Comparison of ENCODE assay signal across 8 cellular contexts in genomic region chr9:137590123-137590468, GRCh38. TPM values are rescaled to one million over a fixed set of nuclear protein-coding genes. Genes with fewer than 3 reads are reported as not detected.
DNase-seq lines count a peak whose midpoint lies in the region; ATAC-seq, FAIRE-seq and TF ChIP-seq lines count a peak whose summit lies in the region.

No MANE protein-coding gene starts in this region.

- intact Hi-C loops in GM12878 (cut with micrococcal nuclease; ENCODE audit: unreplicated experiment), result no loop called here

- TF ChIP-seq CTCF in BJ (IDR thresholded peaks at IDR 0.05; ENCODE audit: insufficient read depth, low read depth, low read length) (no peak), HEK293 (tag by site-specific recombination; IDR thresholded peaks at IDR 0.05) (no peak), GM12878 (IDR thresholded peaks at IDR 0.05 in 2 of 3, conservative IDR thresholded peaks at IDR 0.05 in 1 of 3; ENCODE audit: control insufficient read depth in 2 of 3, extremely low read depth in 1 of 3, insufficient read depth in 1 of 3, low read depth in 3 of 3, low read length in 3 of 3) (no peak)

- WGBS in GM12878 (ENCODE audit: insufficient coverage, insufficient replicate concordance, low lambda C conversion rate, missing lambda C conversion rate), result no CpG with 5 or more reads among the region's 61 CpGs

- CTCF ChIA-PET in BJ (lab: Yijun Ruan, JAX), result interaction anchor here (1.5 kb wide), 1 partner anchor 55 kb away, joined by 4 read pairs; no protein-coding TSS in a partner anchor
- CTCF ChIA-PET in HEK293 (lab: Yijun Ruan, JAX), result interaction anchor here (0.6 to 1.5 kb wide), 4 partner anchors 8 to 55 kb away, joined by 3 to 6 read pairs (median 3); partner anchors contain the start of gene DPH7
- CTCF ChIA-PET in GM12878 (lab: Yijun Ruan, JAX), result interaction anchor here (1.2 kb wide), 1 partner anchor 12 kb away, joined by 3 read pairs; no protein-coding TSS in a partner anchor

- no peak overlapping the region for H3K27ac Mint-ChIP-seq in immature natural killer cell

- SMC1A ChIA-PET in GM12878 (lab: Charles Lee; ENCODE audit: uncharacterized antibody, unreplicated experiment), result interaction anchor here (1.0 kb wide), 1 partner anchor 14 kb away, joined by 3 read pairs; no protein-coding TSS in a partner anchor

- peaks cover 0 to 13% (median 9%) of the 10 kb centered on the region in 3 donors for H3K27me3 Mint-ChIP-seq in immature natural killer cell (ENCODE audit: low read depth in 3 of 3)

- no peak for ATAC-seq in GM12878
- no peak for ATAC-seq in GM21576 (IDR thresholded peaks at IDR 0.05; ENCODE audit: unreplicated experiment)

- no peak for TF ChIP-seq POLR2A in GM12878 (IDR thresholded peaks at IDR 0.05; ENCODE audit: low read depth, low read length)

- no peaks in the 10 kb centered on the region for H3K9me3 ChIP-seq in HEK293 (ENCODE audit: control insufficient read depth, insufficient read depth, low read depth, low read length)
- no peaks in the 10 kb centered on the region for H3K9me3 ChIP-seq in GM12878 (replicated peaks; ENCODE audit: control insufficient read depth, insufficient read depth, low read length)
- no peaks in the 10 kb centered on the region for H3K9me3 ChIP-seq in mononuclear cell (ENCODE audit: low read depth, low read length)

- in situ Hi-C loops in GM12878 (cut with MboI), result no loop called here

- no peak overlapping the region for H2AFZ ChIP-seq in GM12878 (ENCODE audit: control insufficient read depth, low read depth, low read length)

- H3K27ac ChIP-seq in HEK293 (ENCODE audit: extremely low read depth, low read depth, low read length) (peak overlapping the region; percentile 75; the same call in 1 of the 2 replicates), GM12878 (ENCODE audit: control insufficient read depth, insufficient read depth) (no peak overlapping the region; the same call in 1 of the 2 replicates)

- no peak for TF ChIP-seq EP300 in GM12878 (IDR thresholded peaks at IDR 0.05; ENCODE audit: borderline replicate concordance in 1 of 2, control insufficient read depth in 1 of 2, low read depth in 2 of 2, low read length in 2 of 2)

- no peaks in the 10 kb centered on the region for H3K27me3 ChIP-seq in BJ (ENCODE audit: control insufficient read depth, insufficient read depth, low read length)
- H3K27me3 ChIP-seq in GM12878 (replicated peaks in 1 of 2; ENCODE audit: control insufficient read depth in 2 of 2, insufficient read depth in 2 of 2, low read length in 1 of 2), result no peaks in the 10 kb centered on the region
- H3K27me3 ChIP-seq in mononuclear cell (ENCODE audit: insufficient read depth, low read length), result no peaks in the 10 kb centered on the region

- no peak for TF ChIP-seq RAD21 in GM12878 (IDR thresholded peaks at IDR 0.05; ENCODE audit: insufficient read depth, low read depth, low read length)

- peaks cover 11% of the 10 kb centered on the region in 2 donors for H3K4me1 Mint-ChIP-seq in immature natural killer cell

- peak overlapping the region; percentile 70 for H3K4me3 ChIP-seq in BJ (ENCODE audit: low read depth, low read length)
- peak overlapping the region; percentile 69 for H3K4me3 ChIP-seq in HEK293 (ENCODE audit: low read depth, low read length)
- no peak overlapping the region; the same call in 1 of the 2 replicates for H3K4me3 ChIP-seq in GM12878
- H3K4me3 ChIP-seq in mononuclear cell (ENCODE audit: low read length), result peak overlapping the region; percentile 37

- H3K9me3 Mint-ChIP-seq in immature natural killer cell, result no peaks in the 10 kb centered on the region

- no peak overlapping the region for H3K4me2 ChIP-seq in GM12878 (ENCODE audit: control insufficient read depth, insufficient read depth)

- no TSS peak for BruUV-seq in GM12878 (replicated peaks; lab: Mats Ljungman, UMichigan)

- DNase-seq in BJ (ENCODE audit: low read depth) (no peak), GM12878 (ENCODE audit: low read depth, low spot score) (no peak), RCC 7860 (ENCODE audit: low spot score) (no peak), immature natural killer cell (no peak), NCI-H2107 treated with DMSO at 0.1 percent for 48 hours (lab: John Stamatoyannopoulos, UW; ENCODE audit: unreplicated experiment) (no peak)

- H3K79me2 ChIP-seq in GM12878 (ENCODE audit: control insufficient read depth, insufficient read depth, low read length), result peaks cover 14% of the 10 kb centered on the region

- POLR2A ChIA-PET in BJ (lab: Charles Lee) (no interaction called here), HEK293 (lab: Yijun Ruan, JAX) (interaction anchor here (1.4 to 4.2 kb wide), 10 partner anchors 9 to 131 kb away, joined by 3 to 43 read pairs (median 12); partner anchors contain the start of genes ARRDC1, DPH7, EHMT1 and MRPL41), GM12878 (lab: Charles Lee) (interaction anchor here (1.0 kb wide), 1 partner anchor 38 kb away, joined by 3 read pairs; the partner anchor contains the start of gene MRPL41)

- H3K36me3 Mint-ChIP-seq in immature natural killer cell, result peaks cover 0 to 12% (median 6%) of the 10 kb centered on the region in 3 donors

- H3K4me3 Mint-ChIP-seq in immature natural killer cell, result no peak overlapping the region

- H4K20me1 ChIP-seq in GM12878 (ENCODE audit: control insufficient read depth, insufficient read depth), result no peaks in the 10 kb centered on the region

- no peak overlapping the region; the same call in 1 of the 2 replicates for H3K9ac ChIP-seq in GM12878 (ENCODE audit: control insufficient read depth, insufficient read depth, low read length)

- RAD21 ChIA-PET in GM12878 (lab: Charles Lee; ENCODE audit: unreplicated experiment), result interaction anchor here (0.8 to 0.9 kb wide), 2 partner anchors 29 to 39 kb away, joined by 3 to 4 read pairs; partner anchors contain the start of genes EHMT1 and MRPL41

- H3K36me3 ChIP-seq in BJ (ENCODE audit: control insufficient read depth, insufficient read depth, low read length), result peaks cover 19% of the 10 kb centered on the region
- peaks cover 8 to 43% of the 10 kb centered on the region in 2 experiments; a peak in 2 of 3 replicates for H3K36me3 ChIP-seq in HEK293 (ENCODE audit: control insufficient read depth in 2 of 2, insufficient read depth in 1 of 2, low read length in 2 of 2)
- peaks cover 11 to 12% of the 10 kb centered on the region in 2 experiments; a peak in 3 of 4 replicates for H3K36me3 ChIP-seq in GM12878 (ENCODE audit: control insufficient read depth in 2 of 2, insufficient read depth in 2 of 2, low read length in 1 of 2)

- FAIRE-seq in GM12878 (lab: Jason Lieb, UNC) (no peak), RCC 7860 (lab: Jason Lieb, UNC) (no peak)

- H3K4me1 ChIP-seq in HEK293 (ENCODE audit: control insufficient read depth, insufficient read depth, low read length) (peaks cover 2% of the 10 kb centered on the region; the same call in 1 of the 2 replicates), GM12878 (ENCODE audit: control insufficient read depth, insufficient read depth, low read length) (peaks cover 6% of the 10 kb centered on the region; the same call in 1 of the 2 replicates), mononuclear cell (ENCODE audit: insufficient read depth, low read length) (peaks cover 29% of the 10 kb centered on the region)

RNA-seq across cellular contexts. Expression of gene ZMYND19, which starts 0.2 kb away (rescaled TPM):
- polyA plus RNA-seq in BJ (2011; rRNA removed), result 13.8 and 14.9 TPM in 2 replicates
- polyA minus RNA-seq in BJ (2011; rRNA and poly(A)+ RNA removed), result 8.1 and 10.2 TPM in 2 replicates
- total RNA-seq in GM12878 (2013; cell fraction: nucleolus; rRNA removed), result 20.6 and 23.2 TPM in 2 replicates
- total RNA-seq in GM12878 (2014; rRNA removed), result 38.6 and 43.8 TPM in 2 replicates
- 22.6 and 25.7 TPM in 2 replicates for total RNA-seq in GM12878 (2014; rRNA removed; fragmentation: Illumina TruSeq; extraction: Trizol)
- 50.6 and 54.8 TPM in 2 replicates for total RNA-seq in GM12878 (2021)
- 8.7 TPM for polyA plus RNA-seq in GM12878 (2011; ENCODE audit: low read depth)
- 15.6 and 20.4 TPM in 2 replicates for polyA plus RNA-seq in GM12878 (2011; rRNA removed)
- 21.9 and 29.7 TPM in 2 replicates for polyA plus RNA-seq in GM12878 (2011; cell fraction: cytosol; rRNA removed)
- 89.6 and 118 TPM in 2 replicates for polyA plus RNA-seq in GM12878 (2011; cell fraction: nucleus; rRNA removed)
- 18.7 and 20.9 TPM in 2 replicates for polyA plus RNA-seq in GM12878 (2012)
- polyA plus RNA-seq in GM12878 (2014; fragmentation: Illumina TruSeq; extraction: Trizol), result 6.2 and 19.7 TPM in 2 replicates
- polyA plus RNA-seq in GM12878 (2014; fragmentation: Nextera tagmentation; extraction: Ambion mirVana), result 1 to 10 TPM in 1 of 2 experiments, under 1 TPM in 1; 0.84 to 2.6 TPM
- 51.2 and 53.0 TPM in 2 replicates for polyA plus RNA-seq in GM12878 (2014; rRNA removed)
- polyA plus RNA-seq in GM12878 (2016; fragmentation: Nextera tagmentation; extraction: Ambion mirVana), result 1 to 10 TPM; 3.2 to 7.1 TPM
- 6.7 and 12.6 TPM in 2 replicates for polyA minus RNA-seq in GM12878 (2011; rRNA and poly(A)+ RNA removed)
- polyA minus RNA-seq in GM12878 (2011; cell fraction: cytosol; rRNA and poly(A)+ RNA removed), result 6.0 and 10.9 TPM in 2 replicates
- polyA minus RNA-seq in GM12878 (2011; cell fraction: nucleus; rRNA and poly(A)+ RNA removed), result 13.7 and 21.2 TPM in 2 replicates
- 1.4 TPM for total RNA-seq in mononuclear cell
- polyA plus RNA-seq in immature natural killer cell, result 1 to 10 TPM; 1.5 to 7.0 (median 3.3) TPM

RNA-seq across cellular contexts. Expression of gene DPH7, which starts 11.4 kb away (rescaled TPM):
- polyA plus RNA-seq in BJ (2011; rRNA removed) (21.1 and 29.4 TPM in 2 replicates), GM12878 (2011; rRNA removed) (19.8 and 26.7 TPM in 2 replicates), GM12878 (2014; fragmentation: Illumina TruSeq; extraction: Trizol) (16.3 and 24.2 TPM in 2 replicates), GM12878 (2014; fragmentation: Nextera tagmentation; extraction: Ambion mirVana) (10 to 100 TPM in 1 of 2 experiments, 1 to 10 TPM in 1; 8.7 to 11.8 TPM), GM12878 (2014; rRNA removed) (36.9 and 41.8 TPM in 2 replicates), GM12878 (2016; fragmentation: Nextera tagmentation; extraction: Ambion mirVana) (10 to 100 TPM; 36.3 to 40.0 TPM), immature natural killer cell (10 to 100 TPM; 21.4 to 32.4 (median 30.1) TPM)
- 9.0 and 15.6 TPM in 2 replicates for polyA minus RNA-seq in BJ (2011; rRNA and poly(A)+ RNA removed)
- 59.6 and 64.6 TPM in 2 replicates for total RNA-seq in GM12878 (2013; cell fraction: nucleolus; rRNA removed)
- total RNA-seq in GM12878 (2014; rRNA removed) (27.6 and 29.5 TPM in 2 replicates), GM12878 (2014; rRNA removed; fragmentation: Illumina TruSeq; extraction: Trizol) (17.6 and 18.4 TPM in 2 replicates), GM12878 (2021) (30.0 and 33.8 TPM in 2 replicates), mononuclear cell (17.6 TPM)
- polyA plus RNA-seq in GM12878 (2011; ENCODE audit: low read depth), result 26.0 TPM
- polyA plus RNA-seq in GM12878 (2011; cell fraction: cytosol; rRNA removed), result 26.5 and 36.1 TPM in 2 replicates
- polyA plus RNA-seq in GM12878 (2011; cell fraction: nucleus; rRNA removed), result 134 and 147 TPM in 2 replicates
- polyA plus RNA-seq in GM12878 (2012), result 21.6 and 24.1 TPM in 2 replicates
- 14.3 and 16.7 TPM in 2 replicates for polyA minus RNA-seq in GM12878 (2011; rRNA and poly(A)+ RNA removed)
- polyA minus RNA-seq in GM12878 (2011; cell fraction: cytosol; rRNA and poly(A)+ RNA removed), result 7.2 and 8.8 TPM in 2 replicates
- polyA minus RNA-seq in GM12878 (2011; cell fraction: nucleus; rRNA and poly(A)+ RNA removed), result 18.0 and 27.4 TPM in 2 replicates

RNA-seq across cellular contexts. Expression of gene ARRDC1, which starts 15.4 kb away (rescaled TPM):
- polyA plus RNA-seq in BJ (2011; rRNA removed) (22.0 and 46.1 TPM in 2 replicates), GM12878 (2011; rRNA removed) (10.2 and 21.8 TPM in 2 replicates), GM12878 (2014; fragmentation: Illumina TruSeq; extraction: Trizol) (1.4 and 9.3 TPM in 2 replicates), GM12878 (2014; fragmentation: Nextera tagmentation; extraction: Ambion mirVana) (under 1 TPM; 0.23 to 0.97 TPM), GM12878 (2014; rRNA removed) (30.3 and 34.4 TPM in 2 replicates), GM12878 (2016; fragmentation: Nextera tagmentation; extraction: Ambion mirVana) (10 to 100 TPM; 20.8 to 23.0 TPM), immature natural killer cell (10 to 100 TPM; 39.1 to 60.7 (median 57.3) TPM)
- 17.2 and 31.7 TPM in 2 replicates for polyA minus RNA-seq in BJ (2011; rRNA and poly(A)+ RNA removed)
- 50.1 and 58.2 TPM in 2 replicates for total RNA-seq in GM12878 (2013; cell fraction: nucleolus; rRNA removed)
- total RNA-seq in GM12878 (2014; rRNA removed) (24.6 and 25.2 TPM in 2 replicates), GM12878 (2014; rRNA removed; fragmentation: Illumina TruSeq; extraction: Trizol) (5.8 and 6.2 TPM in 2 replicates), GM12878 (2021) (21.0 and 23.1 TPM in 2 replicates), mononuclear cell (28.7 TPM)
- polyA plus RNA-seq in GM12878 (2011; ENCODE audit: low read depth), result 16.1 TPM
- 22.0 and 37.0 TPM in 2 replicates for polyA plus RNA-seq in GM12878 (2011; cell fraction: cytosol; rRNA removed)
- 149 and 164 TPM in 2 replicates for polyA plus RNA-seq in GM12878 (2011; cell fraction: nucleus; rRNA removed)
- polyA plus RNA-seq in GM12878 (2012), result 24.1 and 26.4 TPM in 2 replicates
- 14.1 and 25.7 TPM in 2 replicates for polyA minus RNA-seq in GM12878 (2011; rRNA and poly(A)+ RNA removed)
- polyA minus RNA-seq in GM12878 (2011; cell fraction: cytosol; rRNA and poly(A)+ RNA removed), result 8.4 and 10.0 TPM in 2 replicates
- polyA minus RNA-seq in GM12878 (2011; cell fraction: nucleus; rRNA and poly(A)+ RNA removed), result 23.7 and 44.2 TPM in 2 replicates

RNA-seq across cellular contexts. Expression of gene EHMT1, which starts 28.7 kb away (rescaled TPM):
- polyA plus RNA-seq in BJ (2011; rRNA removed) (18.1 and 23.3 TPM in 2 replicates), GM12878 (2011; rRNA removed) (28.6 and 42.2 TPM in 2 replicates), GM12878 (2014; fragmentation: Illumina TruSeq; extraction: Trizol) (25.6 and 37.5 TPM in 2 replicates), GM12878 (2014; fragmentation: Nextera tagmentation; extraction: Ambion mirVana) (1 to 10 TPM; 2.9 to 4.6 TPM), GM12878 (2014; rRNA removed) (64.6 and 79.3 TPM in 2 replicates), GM12878 (2016; fragmentation: Nextera tagmentation; extraction: Ambion mirVana) (10 to 100 TPM; 51.9 to 56.0 TPM), immature natural killer cell (10 to 100 TPM; 14.1 to 62.7 (median 14.8) TPM)
- polyA minus RNA-seq in BJ (2011; rRNA and poly(A)+ RNA removed), result 52.4 and 53.0 TPM in 2 replicates
- 216 and 231 TPM in 2 replicates for total RNA-seq in GM12878 (2013; cell fraction: nucleolus; rRNA removed)
- total RNA-seq in GM12878 (2014; rRNA removed) (85.3 and 88.4 TPM in 2 replicates), GM12878 (2014; rRNA removed; fragmentation: Illumina TruSeq; extraction: Trizol) (38.1 and 44.4 TPM in 2 replicates), GM12878 (2021) (97.3 and 100 TPM in 2 replicates), mononuclear cell (56.6 TPM)
- 24.3 TPM for polyA plus RNA-seq in GM12878 (2011; ENCODE audit: low read depth)
- 49.1 and 60.5 TPM in 2 replicates for polyA plus RNA-seq in GM12878 (2011; cell fraction: cytosol; rRNA removed)
- 128 and 198 TPM in 2 replicates for polyA plus RNA-seq in GM12878 (2011; cell fraction: nucleus; rRNA removed)
- polyA plus RNA-seq in GM12878 (2012), result 67.8 and 67.9 TPM in 2 replicates
- 91.4 and 132 TPM in 2 replicates for polyA minus RNA-seq in GM12878 (2011; rRNA and poly(A)+ RNA removed)
- 45.1 and 45.4 TPM in 2 replicates for polyA minus RNA-seq in GM12878 (2011; cell fraction: cytosol; rRNA and poly(A)+ RNA removed)
- polyA minus RNA-seq in GM12878 (2011; cell fraction: nucleus; rRNA and poly(A)+ RNA removed), result 50.1 and 84.0 TPM in 2 replicates

RNA-seq across cellular contexts. Expression of gene MRPL41, which starts 38.4 kb away (rescaled TPM):
- polyA plus RNA-seq in BJ (2011; rRNA removed) (19.8 and 28.7 TPM in 2 replicates), GM12878 (2011; rRNA removed) (5.8 and 12.4 TPM in 2 replicates), GM12878 (2014; fragmentation: Illumina TruSeq; extraction: Trizol) (0.14 and 3.5 TPM in 2 replicates), GM12878 (2014; fragmentation: Nextera tagmentation; extraction: Ambion mirVana) (1 to 10 TPM; 1.3 to 3.3 TPM), GM12878 (2014; rRNA removed) (77.5 and 102 TPM in 2 replicates), GM12878 (2016; fragmentation: Nextera tagmentation; extraction: Ambion mirVana) (100 to 1,000 TPM; 113 to 116 TPM), immature natural killer cell (10 to 100 TPM; 27.2 to 87.7 (median 48.8) TPM)
- polyA minus RNA-seq in BJ (2011; rRNA and poly(A)+ RNA removed), result 2.8 and 4.5 TPM in 2 replicates
- total RNA-seq in GM12878 (2013; cell fraction: nucleolus; rRNA removed), result 3.4 and 4.0 TPM in 2 replicates
- total RNA-seq in GM12878 (2014; rRNA removed) (73.3 and 79.9 TPM in 2 replicates), GM12878 (2014; rRNA removed; fragmentation: Illumina TruSeq; extraction: Trizol) (11.2 and 13.2 TPM in 2 replicates), GM12878 (2021) (64.5 and 67.0 TPM in 2 replicates), mononuclear cell (15.6 TPM)
- 7.6 TPM for polyA plus RNA-seq in GM12878 (2011; ENCODE audit: low read depth)
- polyA plus RNA-seq in GM12878 (2011; cell fraction: cytosol; rRNA removed), result 24.9 and 62.7 TPM in 2 replicates
- polyA plus RNA-seq in GM12878 (2011; cell fraction: nucleus; rRNA removed), result 24.5 and 31.7 TPM in 2 replicates
- 30.4 and 37.9 TPM in 2 replicates for polyA plus RNA-seq in GM12878 (2012)
- polyA minus RNA-seq in GM12878 (2011; rRNA and poly(A)+ RNA removed), result 2.2 and 7.0 TPM in 2 replicates
- 8.5 and 8.6 TPM in 2 replicates for polyA minus RNA-seq in GM12878 (2011; cell fraction: cytosol; rRNA and poly(A)+ RNA removed)
- polyA minus RNA-seq in GM12878 (2011; cell fraction: nucleus; rRNA and poly(A)+ RNA removed), result 3.0 and 5.0 TPM in 2 replicates
